Comparison of ENCODE assay signal across 17 cellular contexts in genomic region chr1:34818862-34819261, GRCh38. TPM values are rescaled to one million over a fixed set of nuclear protein-coding genes. Genes with fewer than 3 reads are reported as not detected.
"Had no signal": no experiment of that assay in that cellular context is flagged by ENCODE, and none has a peak within 500 bp of the region (broad histone marks: within the 10 kb centered on the region; RNA-seq: fewer than 3 reads in every experiment).

No MANE protein-coding gene starts in this region.

RNA-seq across cellular contexts. Expression of gene GJA4, which starts 26.1 kb away (rescaled TPM):
- total RNA-seq: kidney epithelial cell; mammary epithelial cell; mesothelial cell of epicardium; myocyte; naive thymus-derived CD4-positive, alpha-beta T cell had no signal
- polyA plus RNA-seq: immature natural killer cell; keratinocyte; naive thymus-derived CD4-positive, alpha-beta T cell had no signal

RNA-seq across cellular contexts. Expression of gene GJB3, which starts 37.8 kb away (rescaled TPM):
- total RNA-seq: left cardiac atrium; left ventricle myocardium inferior; left ventricle myocardium superior; lung microvascular endothelial cell; mesenteric fat pad; mesothelial cell of epicardium; mononuclear cell; myocyte; naive thymus-derived CD4-positive, alpha-beta T cell had no signal
- polyA plus RNA-seq: immature natural killer cell; naive thymus-derived CD4-positive, alpha-beta T cell had no signal

RNA-seq across cellular contexts. Expression of gene GJB4, which starts 59.3 kb away (rescaled TPM):
- total RNA-seq: left cardiac atrium; left lobe of liver; left lung; left ventricle myocardium inferior; left ventricle myocardium superior; liver; lung microvascular endothelial cell; mesenteric fat pad; mesothelial cell of epicardium; mononuclear cell; mucosa of descending colon; myocyte; naive thymus-derived CD4-positive, alpha-beta T cell had no signal
- polyA plus RNA-seq: immature natural killer cell; liver; naive thymus-derived CD4-positive, alpha-beta T cell had no signal
